Comparison of ENCODE assay signal across 1 cellular context in genomic region chr16:24729243-24729966, GRCh38.
TF ChIP-seq lines count a peak whose summit lies in the region.

TNRC6A (plus strand) TSS chr16:24729651; CDS start chr16:24729842, 191 bp downstream.

TF ChIP-seq in HEK293, 187 proteins besides CTCF, POLR2A, EP300 and RAD21 (continued from another document and continues in another):
- TF ChIP-seq ZNF148 (tag by site-specific recombination; IDR thresholded peaks at IDR 0.05; ENCODE audit: borderline replicate concordance): no peak
- no peak for TF ChIP-seq ZNF133 (tag by site-specific recombination; IDR thresholded peaks at IDR 0.05)
- TF ChIP-seq ZBTB8A (tag by site-specific recombination; IDR thresholded peaks at IDR 0.05): peak; percentile 56
- TF ChIP-seq GLIS2 (tag by site-specific recombination; IDR thresholded peaks at IDR 0.05): peak; percentile 89
- TF ChIP-seq ZNF48 (tag by site-specific recombination; IDR thresholded peaks at IDR 0.05): no peak
- no peak for TF ChIP-seq ZNF501 (tag by site-specific recombination; IDR thresholded peaks at IDR 0.05)
- TF ChIP-seq ZNF645 (tag by site-specific recombination; IDR thresholded peaks at IDR 0.05): no peak
- peak; percentile 89 for TF ChIP-seq ZNF335 (tag by site-specific recombination; conservative IDR thresholded peaks at IDR 0.05)
- no peak for TF ChIP-seq MYNN (tag by site-specific recombination; IDR thresholded peaks at IDR 0.05; ENCODE audit: borderline replicate concordance)
- 0 out of 2 replicates have a peak, but pooled peaks have one; percentile 26 for TF ChIP-seq BCL11B (tag by site-specific recombination; IDR thresholded peaks at IDR 0.05; ENCODE audit: low read depth)
- TF ChIP-seq ATF2 (tag by site-specific recombination; IDR thresholded peaks at IDR 0.05; ENCODE audit: low read depth): no peak
- no peak for TF ChIP-seq ZNF223 (tag by site-specific recombination; IDR thresholded peaks at IDR 0.05)
- no peak for TF ChIP-seq ZNF701 (tag by site-specific recombination; IDR thresholded peaks at IDR 0.05)
- TF ChIP-seq KLF7 (tag by site-specific recombination; IDR thresholded peaks at IDR 0.05; ENCODE audit: borderline replicate concordance): no peak; the same call in 1 of the 2 replicates
- no peak for TF ChIP-seq ZNF521 (tag by site-specific recombination; IDR thresholded peaks at IDR 0.05)
- TF ChIP-seq ZNF639 (tag by site-specific recombination; IDR thresholded peaks at IDR 0.05): peak; percentile 56; the same call in 1 of the 2 replicates
- no peak for TF ChIP-seq ZNF132 (tag by site-specific recombination; IDR thresholded peaks at IDR 0.05; ENCODE audit: borderline replicate concordance)
- no peak; the same call in none of the 2 replicates for TF ChIP-seq KLF17 (tag by site-specific recombination; IDR thresholded peaks at IDR 0.05)
- TF ChIP-seq ZNF416 (tag by site-specific recombination; IDR thresholded peaks at IDR 0.05): no peak
- TF ChIP-seq ZNF341 (tag by site-specific recombination; IDR thresholded peaks at IDR 0.05; ENCODE audit: low read depth): no peak
- no peak for TF ChIP-seq ZNF514 (tag by site-specific recombination; IDR thresholded peaks at IDR 0.05)
- TF ChIP-seq ZNF777 (tag by site-specific recombination; IDR thresholded peaks at IDR 0.05; ENCODE audit: borderline replicate concordance): no peak
- TF ChIP-seq ZBTB17 (tag by site-specific recombination; IDR thresholded peaks at IDR 0.05): peak; percentile 17; the same call in 1 of the 2 replicates
- no peak for TF ChIP-seq HOXA7 (CRISPR knock-in tag; IDR thresholded peaks at IDR 0.05; ENCODE audit: borderline replicate concordance)
- peak; percentile 67; the same call in 1 of the 2 replicates for TF ChIP-seq ZNF629 (tag by site-specific recombination; IDR thresholded peaks at IDR 0.05)
- TF ChIP-seq ZNF747 (tag by site-specific recombination; IDR thresholded peaks at IDR 0.05): no peak
- TF ChIP-seq ZBTB20 (tag by site-specific recombination; IDR thresholded peaks at IDR 0.05): no peak
- TF ChIP-seq ZNF433 (tag by site-specific recombination; IDR thresholded peaks at IDR 0.05; ENCODE audit: low read depth): no peak
- TF ChIP-seq GLI2 (tag by site-specific recombination; IDR thresholded peaks at IDR 0.05; ENCODE audit: borderline replicate concordance, low read depth): no peak
- no peak for TF ChIP-seq ZNF776 (tag by site-specific recombination; IDR thresholded peaks at IDR 0.05; ENCODE audit: borderline replicate concordance)
- 0 out of 2 replicates have a peak, but pooled peaks have one; percentile 51 for TF ChIP-seq ZNF324 (tag by site-specific recombination; IDR thresholded peaks at IDR 0.05)
- no peak for TF ChIP-seq ZSCAN18 (tag by site-specific recombination; IDR thresholded peaks at IDR 0.05)
- peak; percentile 98 for TF ChIP-seq PATZ1 (tag by site-specific recombination; IDR thresholded peaks at IDR 0.05)
- TF ChIP-seq ZBTB49 (tag by site-specific recombination; IDR thresholded peaks at IDR 0.05; ENCODE audit: low read depth): no peak
- TF ChIP-seq ZBTB1 (tag by site-specific recombination; IDR thresholded peaks at IDR 0.05): no peak
- TF ChIP-seq ZNF473 (tag by site-specific recombination; IDR thresholded peaks at IDR 0.05): no peak
- TF ChIP-seq ZNF426 (tag by site-specific recombination; IDR thresholded peaks at IDR 0.05): no peak
- no peak for TF ChIP-seq ZNF19 (tag by site-specific recombination; IDR thresholded peaks at IDR 0.05; ENCODE audit: low read depth)
- no peak for TF ChIP-seq KLF8 (tag by site-specific recombination; IDR thresholded peaks at IDR 0.05)
- TF ChIP-seq ZNF18 (tag by site-specific recombination; IDR thresholded peaks at IDR 0.05): no peak
- no peak for TF ChIP-seq ZNF146 (tag by site-specific recombination; IDR thresholded peaks at IDR 0.05)
- TF ChIP-seq ZNF280D (tag by site-specific recombination; IDR thresholded peaks at IDR 0.05): no peak
